Comparison of ENCODE assay signal across 19 cellular contexts in genomic region chr3:193897288-193897687, GRCh38.
A peak's percentile ranks its signal among the peaks of the same experiment; 100 is the strongest.
DNase-seq lines count a peak whose midpoint lies in the region; ATAC-seq and TF ChIP-seq lines count a peak whose summit lies in the region.
"Had no signal": no experiment of that assay in that cellular context is flagged by ENCODE, and none has a peak within 500 bp of the region (broad histone marks: within the 10 kb centered on the region; RNA-seq: fewer than 3 reads in every experiment).

No MANE protein-coding gene starts in this region.

- no peaks in the 10 kb centered on the region for H3K27me3 Mint-ChIP-seq in Caco-2 (ENCODE audit: insufficient read depth, unreplicated experiment)

- TF ChIP-seq CTCF in Caco-2 (IDR thresholded peaks at IDR 0.05; ENCODE audit: insufficient read depth in 1 of 2, low read depth in 1 of 2, low read length in 1 of 2, severe bottlenecking in 1 of 2, unreplicated experiment in 1 of 2) (no peak), cardiac fibroblast (IDR thresholded peaks at IDR 0.05; ENCODE audit: low read depth, low read length) (no peak), right atrium auricular region (IDR thresholded peaks at IDR 0.05) (no peak), gastrocnemius medialis (IDR thresholded peaks at IDR 0.05 in 4 of 5, conservative IDR thresholded peaks at IDR 0.05 in 1 of 5) (no peak)

- no peaks in the 10 kb centered on the region for H3K9me3 Mint-ChIP-seq in Caco-2 (ENCODE audit: unreplicated experiment)
- H3K9me3 Mint-ChIP-seq: activated naive CD4-positive, alpha-beta T cell treated with anti-CD3 and anti-CD28 coated beads, Interleukin-2, amount 10 ng/mL, durations not matched to agents 7 days and 5 days; IgD-negative memory B cell had no signal

- H3K27ac Mint-ChIP-seq in Caco-2 (ENCODE audit: unreplicated experiment): peak overlapping the region; percentile 3
- H3K27ac Mint-ChIP-seq: activated naive CD4-positive, alpha-beta T cell treated with anti-CD3 and anti-CD28 coated beads, Interleukin-2, amount 10 ng/mL, durations not matched to agents 7 days and 5 days; CD4-positive, alpha-beta memory T cell; endodermal cell; IgD-negative memory B cell had no signal

- H3K4me3 ChIP-seq in Caco-2 (ENCODE audit: low read depth, low read length): no peak overlapping the region
- H3K4me3 ChIP-seq in cardiac fibroblast (replicated peaks in 1 of 2; ENCODE audit: low read depth in 2 of 2, low read length in 2 of 2): no peak overlapping the region
- H3K4me3 ChIP-seq in right atrium auricular region: peak overlapping the region in 1 of 2 donors; percentile 3
- no peak overlapping the region for H3K4me3 ChIP-seq in gastrocnemius medialis
- H3K4me3 ChIP-seq: GM23248, spleen had no signal

- H3K4me1 Mint-ChIP-seq in Caco-2 (ENCODE audit: low read depth, unreplicated experiment): peaks cover 37% of the 10 kb centered on the region
- H3K4me1 Mint-ChIP-seq: activated naive CD4-positive, alpha-beta T cell treated with anti-CD3 and anti-CD28 coated beads, Interleukin-2, amount 10 ng/mL, durations not matched to agents 7 days and 5 days; CD4-positive, alpha-beta memory T cell had no signal

- DNase-seq in Caco-2 (no peak), cardiac fibroblast (ENCODE audit: low read depth in 2 of 2) (peak; percentile 11 to 32), right atrium auricular region (ENCODE audit: low spot score) (peak; percentile 83), gastrocnemius medialis (peak in 1 of 2 donors; percentile 40), NOMO-1 (lab: John Stamatoyannopoulos, UW; ENCODE audit: unreplicated experiment in 2 of 2) (no peak)
- DNase-seq in stimulated activated CD4-positive, alpha-beta T cell treated with anti-CD3 and anti-CD28 coated beads, Interleukin-4, amount 100 ng/mL, for 24 hours: no peak
- DNase-seq: activated naive CD4-positive, alpha-beta T cell treated with anti-CD3 and anti-CD28 coated beads, Interleukin-2, amount 10 ng/mL, durations not matched to agents 7 days and 5 days; activated T-cell treated with anti-CD3 and anti-CD28 coated beads for 4 hours; CD4-positive, alpha-beta memory T cell; endodermal cell; GM23248; kidney glomerular epithelial cell; NCI-H2029; NCI-H446 treated with DMSO at 0.1 percent for 48 hours; spleen had no signal

- ATAC-seq in gastrocnemius medialis: peak; percentile 64 to 70
- no peak for ATAC-seq in GM21390 (IDR thresholded peaks at IDR 0.05; ENCODE audit: unreplicated experiment)
- ATAC-seq in GM18511 (IDR thresholded peaks at IDR 0.05; ENCODE audit: unreplicated experiment): no peak

- H3K27ac ChIP-seq in right atrium auricular region: no peak overlapping the region
- no peak overlapping the region for H3K27ac ChIP-seq in gastrocnemius medialis
- H3K27ac ChIP-seq: GM23248, HL-60, spleen had no signal

- TF ChIP-seq POLR2A in gastrocnemius medialis (IDR thresholded peaks at IDR 0.05): no peak

- H3K36me3 ChIP-seq in Caco-2 (ENCODE audit: control insufficient read depth, insufficient read depth, low read length) (peaks cover 2% of the 10 kb centered on the region; the same call in 1 of the 2 replicates), right atrium auricular region (no peaks in the 10 kb centered on the region), gastrocnemius medialis (no peaks in the 10 kb centered on the region)
- H3K36me3 ChIP-seq: spleen had no signal

- BruUV-seq in Caco-2 (replicated peaks; lab: Mats Ljungman, UMichigan): no TSS peak

- no peaks in the 10 kb centered on the region for H3K9me3 ChIP-seq in Caco-2
- H3K9me3 ChIP-seq in right atrium auricular region: peaks cover 0 to 5% of the 10 kb centered on the region in 2 donors
- no peaks in the 10 kb centered on the region for H3K9me3 ChIP-seq in gastrocnemius medialis
- H3K9me3 ChIP-seq: spleen had no signal

- peaks cover 13% of the 10 kb centered on the region for H3K4me1 ChIP-seq in Caco-2
- H3K4me1 ChIP-seq in right atrium auricular region: no peaks in the 10 kb centered on the region
- no peaks in the 10 kb centered on the region for H3K4me1 ChIP-seq in gastrocnemius medialis

- H3K36me3 Mint-ChIP-seq in Caco-2 (ENCODE audit: insufficient read depth, unreplicated experiment): no peaks in the 10 kb centered on the region
- H3K36me3 Mint-ChIP-seq: activated naive CD4-positive, alpha-beta T cell treated with anti-CD3 and anti-CD28 coated beads, Interleukin-2, amount 10 ng/mL, durations not matched to agents 7 days and 5 days; CD4-positive, alpha-beta memory T cell; IgD-negative memory B cell had no signal

- CTCF ChIA-PET in Caco-2 (lab: Charles Lee): interaction anchor here (0.7 kb wide), 1 partner anchor 236 kb away, joined by 3 read pairs; no protein-coding TSS in a partner anchor

- intact Hi-C loops in Caco-2 (cut with micrococcal nuclease; ENCODE audit: unreplicated experiment) (no loop called here), gastrocnemius medialis (cut with DNase I; ENCODE audit: low total_unique reads) (no loop called here)

- POLR2A ChIA-PET in Caco-2 (lab: Charles Lee): no interaction called here

- in situ Hi-C loops in gastrocnemius medialis (cut with MboI; ENCODE audit: low sequenced_read_pairs in 4 of 4): no loop called here

- no peak overlapping the region for H3K4me3 Mint-ChIP-seq in Caco-2 (ENCODE audit: unreplicated experiment)
- H3K4me3 Mint-ChIP-seq: activated naive CD4-positive, alpha-beta T cell treated with anti-CD3 and anti-CD28 coated beads, Interleukin-2, amount 10 ng/mL, durations not matched to agents 7 days and 5 days; CD4-positive, alpha-beta memory T cell; endodermal cell had no signal

- H3K27me3 ChIP-seq in Caco-2 (replicated peaks; ENCODE audit: control insufficient read depth, insufficient read depth, low read length) (no peaks in the 10 kb centered on the region), right atrium auricular region (no peaks in the 10 kb centered on the region), gastrocnemius medialis (no peaks in the 10 kb centered on the region)
- H3K27me3 ChIP-seq: spleen had no signal

Comparison
In these comparisons a context has a peak if more than half of its experiments do, and no peak if none do; other contexts are left out.
1. DNase-seq: peak in cardiac fibroblast (2 of 2) and right atrium auricular region (single experiment); none in Caco-2 (0 of 2), stimulated activated CD4-positive, alpha-beta T cell treated with anti-CD3 and anti-CD28 coated beads, Interleukin-4, amount 100 ng/mL, for 24 hours (single experiment) and NOMO-1 (0 of 2).
2. ATAC-seq: peak in gastrocnemius medialis (2 of 2); none in GM21390 (single experiment) and GM18511 (single experiment).